8 cellular contexts compared by ENCODE assay signal in the genomic region with DNA sequence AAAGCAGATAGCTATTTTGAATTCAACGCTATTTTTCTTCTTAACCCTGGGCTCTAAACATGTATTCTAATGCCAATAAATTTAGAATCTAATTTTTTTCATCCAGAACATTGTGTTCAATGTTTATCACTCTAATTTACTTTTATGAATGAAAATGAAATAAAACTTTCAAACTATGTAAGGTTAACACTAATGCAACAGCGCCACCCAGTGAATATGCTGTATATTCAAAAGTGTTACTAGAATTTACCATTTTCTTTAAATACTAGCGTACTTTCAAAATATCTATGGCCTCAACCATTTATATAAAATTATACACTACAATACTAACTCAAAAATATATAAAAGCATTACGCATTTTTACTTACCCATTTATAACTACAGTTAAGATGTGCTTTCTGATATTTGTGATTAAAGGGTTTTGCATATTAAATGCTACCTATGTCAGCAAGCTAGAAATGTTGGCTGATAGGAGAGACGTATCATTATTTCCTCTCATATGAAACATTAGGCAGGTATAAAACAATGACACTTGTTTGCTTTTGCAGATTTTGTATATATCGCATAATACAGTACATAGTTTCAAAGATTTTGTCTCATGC. TPM values are rescaled to one million over a fixed set of nuclear protein-coding genes. Genes with fewer than 3 reads are reported as not detected.
A peak's percentile ranks its signal among the peaks of the same experiment; 100 is the strongest.
DNase-seq lines count a peak whose midpoint lies in the region; ATAC-seq, FAIRE-seq and TF ChIP-seq lines count a peak whose summit lies in the region.

No MANE protein-coding gene starts in this region.

- no peak overlapping the region for H3K27ac ChIP-seq in mesenchymal stem cell (ENCODE audit: low read length, poor library complexity, severe bottlenecking)
- no peak overlapping the region for H3K27ac ChIP-seq in aorta (ENCODE audit: low read depth in 1 of 2, low read length in 2 of 2)

- H2BK5ac ChIP-seq in mesenchymal stem cell (ENCODE audit: low read depth, low read length, poor library complexity, severe bottlenecking): no peak overlapping the region

- TF ChIP-seq POLR2A in GM12891 (IDR thresholded peaks at IDR 0.05; ENCODE audit: low read depth, low read length): no peak

- no peak overlapping the region for H3K18ac ChIP-seq in mesenchymal stem cell (ENCODE audit: low read depth in 1 of 2, low read length in 2 of 2)

- H3K27me3 ChIP-seq in mesenchymal stem cell (ENCODE audit: control insufficient read depth in 1 of 2, insufficient read depth in 1 of 2, low read length in 2 of 2): no peaks in the 10 kb centered on the region
- no peaks in the 10 kb centered on the region for H3K27me3 ChIP-seq in aorta (ENCODE audit: control insufficient read depth in 1 of 2, insufficient read depth in 2 of 2, low read length in 1 of 2)

- H3K9me3 ChIP-seq in mesenchymal stem cell (ENCODE audit: control insufficient read depth, low read length) (no peaks in the 10 kb centered on the region), aorta (ENCODE audit: control insufficient read depth, low read length) (no peaks in the 10 kb centered on the region)

- no peak overlapping the region for H4K91ac ChIP-seq in mesenchymal stem cell (ENCODE audit: low read length)

- H3K79me1 ChIP-seq in mesenchymal stem cell (replicated peaks; ENCODE audit: low read length, poor library complexity, severe bottlenecking): peaks cover 14% of the 10 kb centered on the region

- H3K36me3 ChIP-seq in mesenchymal stem cell (ENCODE audit: control insufficient read depth in 1 of 2, insufficient read depth in 2 of 2, low read depth in 1 of 2, low read length in 2 of 2) (peaks cover 0 to 25% of the 10 kb centered on the region in 2 experiments), aorta (ENCODE audit: control insufficient read depth in 1 of 2, insufficient read depth in 2 of 2, low read length in 1 of 2) (no peaks in the 10 kb centered on the region)

- H2BK15ac ChIP-seq in mesenchymal stem cell (ENCODE audit: low read depth, poor library complexity, severe bottlenecking): no peak overlapping the region

- no peak overlapping the region for H2AFZ ChIP-seq in mesenchymal stem cell (ENCODE audit: low read depth, low read length)

- DNase-seq in DMS53 (lab: John Stamatoyannopoulos, UW): peak; percentile 68
- DNase-seq in HT1080 (ENCODE audit: low read depth): peak; percentile 5
- DNase-seq in SHP77 treated with DMSO at 0.1 percent for 48 hours (lab: John Stamatoyannopoulos, UW): peak; percentile 8
- DNase-seq in central memory CD4-positive, alpha-beta T cell: peak; percentile 44
- peak; percentile 53 for DNase-seq in mesenchymal stem cell
- no peak for DNase-seq in aorta
- DNase-seq in GM19238 (ENCODE audit: insufficient read length, low spot score): no peak
- DNase-seq in GM12891 (ENCODE audit: insufficient read length, low spot score): no peak

- no peak overlapping the region for H3K4ac ChIP-seq in mesenchymal stem cell (ENCODE audit: low read depth in 1 of 2, low read length in 2 of 2)

- H4K8ac ChIP-seq in mesenchymal stem cell (ENCODE audit: low read length): no peak overlapping the region

- ATAC-seq in aorta (ENCODE audit: low FRiP score): peak; percentile 56

- no peaks in the 10 kb centered on the region for H3K4me1 ChIP-seq in mesenchymal stem cell (ENCODE audit: control insufficient read depth, insufficient read depth, low read depth, low read length)
- peaks cover 0 to 2% of the 10 kb centered on the region in 2 donors for H3K4me1 ChIP-seq in aorta (ENCODE audit: control insufficient read depth in 1 of 2, insufficient read depth in 2 of 2, low read length in 2 of 2)

- no peak overlapping the region for H2BK120ac ChIP-seq in mesenchymal stem cell (ENCODE audit: low read depth, low read length)

- H3K23ac ChIP-seq in mesenchymal stem cell (ENCODE audit: low read length in 2 of 2): no peak overlapping the region

- H2AK5ac ChIP-seq in mesenchymal stem cell (ENCODE audit: low read length, severe bottlenecking): no peak overlapping the region

- H3K14ac ChIP-seq in mesenchymal stem cell (ENCODE audit: low read length in 2 of 2): no peak overlapping the region

- intact Hi-C loops in aorta (cut with DNase I): loop anchor here (2.0 to 10.0 kb wide), 7 partner anchors 111 to 469 kb away; partner anchors contain the start of genes RGS4 (in 1 of the 2) and RGS5 (in 1 of the 2)

- no peak for FAIRE-seq in GM12891 (lab: Jason Lieb, UNC)

- 29% methylated on average over 2 of the region's 6 CpGs for whole genome bisulfite sequencing in mesenchymal stem cell
- WGBS in aorta, 2 donors: 31 to 35% methylated on average over 6 of the region's 6 CpGs

- no peak overlapping the region for H3K9ac ChIP-seq in mesenchymal stem cell (ENCODE audit: low read length)

- H3K4me2 ChIP-seq in mesenchymal stem cell (ENCODE audit: low read length, poor library complexity, severe bottlenecking): no peak overlapping the region

- H3K4me3 ChIP-seq in mesenchymal stem cell (ENCODE audit: insufficient read depth in 1 of 2, low read depth in 1 of 2, low read length in 2 of 2) (no peak overlapping the region), aorta (ENCODE audit: low read length in 2 of 2) (no peak overlapping the region)

- H2BK12ac ChIP-seq in mesenchymal stem cell (ENCODE audit: low read length in 2 of 2): no peak overlapping the region

TF ChIP-seq in GM12891, 5 proteins besides CTCF, POLR2A, EP300 and RAD21:
- TF ChIP-seq TAF1 (IDR thresholded peaks at IDR 0.05; ENCODE audit: low read depth, low read length) (no peak), POU2F2 (IDR thresholded peaks at IDR 0.05; ENCODE audit: low read depth, low read length) (no peak), POLR2AphosphoS5 (IDR thresholded peaks at IDR 0.05; ENCODE audit: low read depth, low read length) (no peak), PAX5 (IDR thresholded peaks at IDR 0.05; ENCODE audit: insufficient read depth, low read length, severe bottlenecking) (no peak), SPI1 (IDR thresholded peaks at IDR 0.05; ENCODE audit: low read depth, low read length) (no peak)

RNA-seq across cellular contexts. Expression of gene NUF2, which starts 5.9 kb away (rescaled TPM):
- total RNA-seq in HT1080 (2014; rRNA removed; shearing (Covaris generic)): 54.2 and 68.9 TPM in 2 replicates
- polyA plus RNA-seq in HT1080 (2015; cell fraction: cytosol; rRNA removed): 52.7 and 65.0 TPM in 2 replicates
- polyA plus RNA-seq in HT1080 (2015; cell fraction: nucleus; rRNA removed): 124 and 145 TPM in 2 replicates
- polyA plus RNA-seq in mesenchymal stem cell (2013, experiment 1 of 2): 3.2 TPM
- 3.3 TPM for polyA plus RNA-seq in mesenchymal stem cell (2013, experiment 2 of 2)
- total RNA-seq in aorta: 1 to 10 TPM in 1 of 2 donors, under 1 TPM in 1; 0.49 to 1.2 TPM
- polyA plus RNA-seq in aorta: 1 to 10 TPM in 1 of 2 donors, under 1 TPM in 1; 0.51 to 2.4 TPM
- 21.8 TPM for polyA plus RNA-seq in GM12891 (2012; ENCODE audit: low read depth, missing spikeins)

Comparison
In these comparisons a context has a peak if more than half of its experiments do, and no peak if none do; other contexts are left out.
1. DNase-seq: peak in DMS53 (single experiment), HT1080 (single experiment), SHP77 treated with DMSO at 0.1 percent for 48 hours (single experiment), central memory CD4-positive, alpha-beta T cell (single experiment) and mesenchymal stem cell (single experiment); none in aorta (0 of 2), GM19238 (single experiment) and GM12891 (single experiment).
2. RNA of gene NUF2, which starts 5.9 kb away (total RNA-seq): 54.2 to 68.9 TPM in HT1080; 0.49 to 1.2 TPM in aorta; every median in the first group is over 10 times any median in the second.